Comparison of ENCODE assay signal across 23 cellular contexts in the genomic region with DNA sequence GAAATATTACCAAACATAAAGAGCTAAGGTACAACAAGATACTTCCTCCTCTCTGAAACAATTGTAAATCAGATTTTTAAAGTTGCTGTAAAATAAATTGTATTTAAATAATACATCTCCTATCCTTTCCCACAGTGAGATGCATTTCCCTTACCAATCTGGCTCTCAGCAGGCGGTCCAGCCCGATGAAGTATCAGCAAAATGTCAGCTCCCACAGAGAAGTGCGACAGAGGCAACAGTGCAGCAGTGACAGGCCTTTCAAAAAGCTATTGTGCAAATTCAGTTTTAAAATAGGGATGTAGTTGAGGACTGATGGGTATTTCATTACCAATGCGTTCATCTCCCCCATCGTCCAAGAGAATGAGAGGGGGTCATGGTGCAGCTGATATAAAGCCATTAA.
"Had no signal": no experiment of that assay in that cellular context is flagged by ENCODE, and none has a peak within 500 bp of the region (broad histone marks: within the 10 kb centered on the region; RNA-seq: fewer than 3 reads in every experiment).

No MANE protein-coding gene starts in this region.

- H3K4me3 ChIP-seq: adrenal gland, ascending aorta, lower lobe of right lung, ovary, psoas muscle, upper lobe of left lung had no signal

- H3K4me1 Mint-ChIP-seq: activated CD4-positive, alpha-beta T cell treated with anti-CD3 and anti-CD28 coated beads, Interleukin-2, amount 10 ng/mL, durations not matched to agents 7 days and 5 days; naive B cell had no signal

- ATAC-seq: activated CD4-positive, CD25-positive, alpha-beta regulatory T cell treated with anti-CD3 and anti-CD28 coated beads, Interleukin-2, amount 50 U/mL, for 24 hours; activated CD8-positive, alpha-beta T cell treated with anti-CD3 and anti-CD28 coated beads for 36 hours; esophagus mucosa; left lobe of liver; lower lobe of right lung; psoas muscle; right cardiac atrium; stimulated activated naive CD8-positive, alpha-beta T cell treated with anti-CD3 and anti-CD28 coated beads, Interleukin-15, Interleukin-2, amounts not matched to agents 100 U/mL and 50 U/mL, for 24 hours had no signal

- H3K27ac ChIP-seq: adrenal gland, ascending aorta, brain microvascular endothelial cell, lower lobe of right lung, ovary, psoas muscle, upper lobe of left lung had no signal

- H3K27me3 ChIP-seq: adrenal gland, ascending aorta, brain microvascular endothelial cell, ovary, upper lobe of left lung had no signal

- H3K9me3 Mint-ChIP-seq: activated CD4-positive, alpha-beta T cell treated with anti-CD3 and anti-CD28 coated beads, Interleukin-2, amount 10 ng/mL, durations not matched to agents 7 days and 5 days; activated CD8-positive, alpha-beta T cell treated with anti-CD3 and anti-CD28 coated beads for 36 hours; T-helper 1 cell treated with Interleukin-12 subunit alpha and Interleukin-12 subunit beta and Interleukin-4 antibody, amounts not matched to agents 30 μg/mL and 1 μg/mL, for 36 hours had no signal

- H3K4me1 ChIP-seq: adrenal gland, ascending aorta, lower lobe of right lung, psoas muscle, upper lobe of left lung had no signal

- H3K36me3 Mint-ChIP-seq: activated naive CD8-positive, alpha-beta T cell; naive B cell had no signal

- DNase-seq: activated CD4-positive, alpha-beta T cell treated with anti-CD3 and anti-CD28 coated beads, Interleukin-2, amount 10 ng/mL, durations not matched to agents 7 days and 5 days; activated CD8-positive, alpha-beta T cell treated with anti-CD3 and anti-CD28 coated beads for 36 hours; activated gamma-delta T cell treated with Interleukin-2 at 50 U/mL for 16 hours; adrenal gland; brain microvascular endothelial cell; caudate nucleus; effector memory CD4-positive, alpha-beta T cell; foreskin melanocyte; kidney; lower lobe of right lung; naive B cell; ovary; psoas muscle; right cardiac atrium; stimulated activated CD4-positive, alpha-beta T cell treated with anti-CD3 and anti-CD28 coated beads, Interleukin-4, amount 100 ng/mL, for 4 hours; stimulated activated naive CD8-positive, alpha-beta T cell treated with anti-CD3 and anti-CD28 coated beads, Interleukin-15, Interleukin-2, amounts not matched to agents 100 U/mL and 50 U/mL, for 24 hours; upper lobe of left lung had no signal

- H3K36me3 ChIP-seq: adrenal gland, ascending aorta, brain microvascular endothelial cell, lower lobe of right lung, ovary, upper lobe of left lung had no signal

- H3K9me3 ChIP-seq: adrenal gland, ascending aorta, lower lobe of right lung, ovary, psoas muscle, upper lobe of left lung had no signal

- H3K27me3 Mint-ChIP-seq: activated CD4-positive, alpha-beta T cell treated with anti-CD3 and anti-CD28 coated beads, Interleukin-2, amount 10 ng/mL, durations not matched to agents 7 days and 5 days; activated CD8-positive, alpha-beta T cell treated with anti-CD3 and anti-CD28 coated beads for 36 hours; activated naive CD8-positive, alpha-beta T cell; naive B cell had no signal

- H3K27ac Mint-ChIP-seq: activated CD4-positive, alpha-beta T cell treated with anti-CD3 and anti-CD28 coated beads, Interleukin-2, amount 10 ng/mL, durations not matched to agents 7 days and 5 days; activated CD8-positive, alpha-beta T cell treated with anti-CD3 and anti-CD28 coated beads for 36 hours; activated naive CD8-positive, alpha-beta T cell; naive B cell; T-helper 1 cell treated with Interleukin-12 subunit alpha and Interleukin-12 subunit beta and Interleukin-4 antibody, amounts not matched to agents 30 μg/mL and 1 μg/mL, for 36 hours had no signal

- H3K4me3 Mint-ChIP-seq: activated CD4-positive, alpha-beta T cell treated with anti-CD3 and anti-CD28 coated beads, Interleukin-2, amount 10 ng/mL, durations not matched to agents 7 days and 5 days; activated CD8-positive, alpha-beta T cell treated with anti-CD3 and anti-CD28 coated beads for 36 hours; activated naive CD8-positive, alpha-beta T cell; naive B cell; T-helper 1 cell treated with Interleukin-12 subunit alpha and Interleukin-12 subunit beta and Interleukin-4 antibody, amounts not matched to agents 30 μg/mL and 1 μg/mL, for 36 hours had no signal
